In the genomic region with DNA sequence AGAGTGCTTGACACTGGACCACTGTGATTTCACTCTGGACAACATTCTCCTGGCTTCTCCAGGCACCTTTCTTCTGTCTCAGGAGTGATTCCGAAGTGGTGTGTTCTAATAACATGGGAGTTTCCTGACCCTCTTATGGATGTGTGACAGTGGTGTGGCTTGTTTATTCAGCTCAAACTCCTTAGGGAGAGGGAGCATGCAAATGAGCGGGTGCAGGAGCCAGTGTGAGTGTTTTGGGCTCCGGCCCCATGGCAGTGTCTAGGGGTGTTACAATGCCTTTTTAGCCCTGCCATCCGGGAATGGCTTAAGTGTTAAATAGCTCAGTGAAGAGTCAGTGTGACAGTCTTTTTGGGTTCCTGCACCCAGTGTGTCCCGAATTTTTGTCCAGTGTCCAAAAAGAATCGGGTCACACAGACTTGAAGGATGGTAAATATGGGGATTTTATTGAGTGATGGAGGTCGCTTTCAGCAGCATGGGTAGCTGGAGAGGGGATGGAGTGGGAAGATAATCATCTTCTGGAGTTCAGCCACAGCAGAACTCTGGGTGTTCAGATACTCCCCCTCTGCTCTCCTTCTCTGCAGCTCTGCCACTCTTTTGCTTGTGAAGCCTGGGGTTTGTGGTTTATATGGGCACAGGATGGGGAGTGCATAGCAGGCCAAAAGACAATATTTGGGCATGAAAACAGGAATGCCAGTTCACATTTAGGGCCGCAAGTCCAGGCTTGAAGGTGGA, we compare ENCODE assay signal across 17 cellular contexts.
"Had no signal": no experiment of that assay in that cellular context is flagged by ENCODE, and none has a peak within 500 bp of the region (broad histone marks: within the 10 kb centered on the region; RNA-seq: fewer than 3 reads in every experiment).

No MANE protein-coding gene starts in this region.

- H3K27ac ChIP-seq: colonic mucosa, gastroesophageal sphincter, hepatocyte had no signal

- H3K36me3 Mint-ChIP-seq: naive thymus-derived CD8-positive, alpha-beta T cell; T-cell had no signal

- H3K4me3 ChIP-seq: colonic mucosa, gastroesophageal sphincter, hepatocyte, lung, mucosa of descending colon had no signal

- DNase-seq: activated CD4-positive, alpha-beta T cell treated with anti-CD3 and anti-CD28 coated beads for 48 hours; activated CD8-positive, alpha-beta T cell treated with anti-CD3 and anti-CD28 coated beads, Interleukin-2, amount 10 ng/mL, durations not matched to agents 7 days and 5 days; activated naive CD4-positive, alpha-beta T cell; caudate nucleus; colonic mucosa; effector CD4-positive, alpha-beta T cell; mucosa of descending colon; naive thymus-derived CD8-positive, alpha-beta T cell; stimulated activated CD4-positive, alpha-beta T cell treated with anti-CD3 and anti-CD28 coated beads, Interleukin-4, amount 100 ng/mL, for 1 hour; stimulated activated CD8-positive, alpha-beta memory T cell treated with anti-CD3 and anti-CD28 coated beads, Interleukin-4, amount 100 ng/mL, for 48 hours; stimulated activated naive CD8-positive, alpha-beta T cell treated with anti-CD3 and anti-CD28 coated beads, Interleukin-15, Interleukin-2, amounts not matched to agents 100 U/mL and 50 U/mL, for 24 hours; T-cell; T1000 had no signal

- H3K79me2 ChIP-seq: hepatocyte had no signal

- H3K4me1 ChIP-seq: colonic mucosa, gastroesophageal sphincter had no signal

- H3K4me1 Mint-ChIP-seq: naive thymus-derived CD8-positive, alpha-beta T cell; T-cell had no signal

- H3K9me3 Mint-ChIP-seq: activated T-helper 1 cell treated with anti-CD3 and anti-CD28 coated beads, Interleukin-12 subunit alpha, Interleukin-12 subunit beta, Interleukin-2, Interleukin-4 antibody, amounts not matched to agents 30 ng/mL and 10 ng/mL and 1 ng/mL, durations not matched to agents 14 hours and 24 hours and 36 hours; naive thymus-derived CD8-positive, alpha-beta T cell; T-cell had no signal

- H3K9me3 ChIP-seq: colonic mucosa, gastroesophageal sphincter, mucosa of descending colon had no signal

- H3K27me3 ChIP-seq: colonic mucosa, gastroesophageal sphincter, hepatocyte had no signal

- ATAC-seq: activated CD8-positive, alpha-beta T cell treated with anti-CD3 and anti-CD28 coated beads, Interleukin-2, amount 10 ng/mL, durations not matched to agents 7 days and 5 days; gastroesophageal sphincter; mucosa of descending colon; naive thymus-derived CD8-positive, alpha-beta T cell; stimulated activated naive CD8-positive, alpha-beta T cell treated with anti-CD3 and anti-CD28 coated beads, Interleukin-15, Interleukin-2, amounts not matched to agents 100 U/mL and 50 U/mL, for 24 hours; T-cell had no signal

- H3K4me2 ChIP-seq: hepatocyte had no signal

- H2AFZ ChIP-seq: hepatocyte had no signal

- H3K36me3 ChIP-seq: colonic mucosa, gastroesophageal sphincter had no signal

- H3K27ac Mint-ChIP-seq: activated CD8-positive, alpha-beta T cell treated with anti-CD3 and anti-CD28 coated beads, Interleukin-2, amount 10 ng/mL, durations not matched to agents 7 days and 5 days; activated T-helper 1 cell treated with anti-CD3 and anti-CD28 coated beads, Interleukin-12 subunit alpha, Interleukin-12 subunit beta, Interleukin-2, Interleukin-4 antibody, amounts not matched to agents 30 ng/mL and 10 ng/mL and 1 ng/mL, durations not matched to agents 14 hours and 24 hours and 36 hours; naive thymus-derived CD8-positive, alpha-beta T cell; T-cell had no signal

- H3K4me3 Mint-ChIP-seq: activated CD8-positive, alpha-beta T cell treated with anti-CD3 and anti-CD28 coated beads, Interleukin-2, amount 10 ng/mL, durations not matched to agents 7 days and 5 days; activated T-helper 1 cell treated with anti-CD3 and anti-CD28 coated beads, Interleukin-12 subunit alpha, Interleukin-12 subunit beta, Interleukin-2, Interleukin-4 antibody, amounts not matched to agents 30 ng/mL and 10 ng/mL and 1 ng/mL, durations not matched to agents 14 hours and 24 hours and 36 hours; naive thymus-derived CD8-positive, alpha-beta T cell; T-cell had no signal
